1 cellular context compared by ENCODE assay signal in genomic region chr20:17568972-17569471, GRCh38.
TF ChIP-seq lines count a peak whose summit lies in the region.

No MANE protein-coding gene starts in this region.

TF ChIP-seq in A549, 52 proteins besides CTCF, POLR2A, EP300 and RAD21 (continued from another document):
- TF ChIP-seq ELK1 (IDR thresholded peaks at IDR 0.05; ENCODE audit: low read depth, low read length) (no peak), USF2 (IDR thresholded peaks at IDR 0.05) (no peak), FOSB (CRISPR knock-in tag; IDR thresholded peaks at IDR 0.05) (peak; percentile 80), ATOH8 (CRISPR knock-in tag; IDR thresholded peaks at IDR 0.05; ENCODE audit: low read depth) (no peak), TP53 (CRISPR knock-in tag; IDR thresholded peaks at IDR 0.05) (peak; percentile 87; the same call in 1 of the 2 replicates), MAZ (IDR thresholded peaks at IDR 0.05; ENCODE audit: borderline replicate concordance, low read depth, low read length) (peak; percentile 71; the same call in 1 of the 2 replicates), ZSCAN20 (CRISPR knock-in tag; IDR thresholded peaks at IDR 0.05) (no peak), JUN (IDR thresholded peaks at IDR 0.05) (peak; percentile 86 to 94), EHMT2 (IDR thresholded peaks at IDR 0.05; ENCODE audit: low read depth) (no peak), SREBF2 (IDR thresholded peaks at IDR 0.05) (no peak), JUNB (IDR thresholded peaks at IDR 0.05) (peak; percentile 60; the same call in 1 of the 2 replicates), HOXA7 (CRISPR knock-in tag; IDR thresholded peaks at IDR 0.05) (no peak), GATA3 (IDR thresholded peaks at IDR 0.05; ENCODE audit: borderline replicate concordance) (peak; percentile 53; the same call in 1 of the 2 replicates), NPAS2 (CRISPR knock-in tag; IDR thresholded peaks at IDR 0.05; ENCODE audit: borderline replicate concordance) (no peak), NFE2L2 (conservative IDR thresholded peaks at IDR 0.05; ENCODE audit: low read length) (no peak), RFX5 (IDR thresholded peaks at IDR 0.05) (no peak), FOSL2 (IDR thresholded peaks at IDR 0.05) (peak; percentile 62), FOSL2 (CRISPR knock-in tag; IDR thresholded peaks at IDR 0.05) (peak; percentile 97), PHF8 (IDR thresholded peaks at IDR 0.05; ENCODE audit: borderline replicate concordance, low read depth) (peak; percentile 83; the same call in 1 of the 2 replicates), ZFP36 (IDR thresholded peaks at IDR 0.05; ENCODE audit: borderline replicate concordance, partially characterized antibody) (peak; percentile 23), HEYL (CRISPR knock-in tag; IDR thresholded peaks at IDR 0.05) (no peak), CHD2 (IDR thresholded peaks at IDR 0.05; ENCODE audit: low read length, partially characterized antibody) (no peak), POLR2AphosphoS2 (conservative IDR thresholded peaks at IDR 0.05; ENCODE audit: low read length) (no peak), RARB (CRISPR knock-in tag; IDR thresholded peaks at IDR 0.05) (no peak; the same call in none of the 2 replicates), HOXB5 (CRISPR knock-in tag; IDR thresholded peaks at IDR 0.05) (no peak), MAFK (IDR thresholded peaks at IDR 0.05; ENCODE audit: partially characterized antibody) (no peak), ZNF302 (CRISPR knock-in tag; IDR thresholded peaks at IDR 0.05) (no peak), SMC3 (IDR thresholded peaks at IDR 0.05) (peak; percentile 32; the same call in 1 of the 3 replicates), KDM1A (IDR thresholded peaks at IDR 0.05; ENCODE audit: low read depth) (no peak), BHLHE40 (IDR thresholded peaks at IDR 0.05; ENCODE audit: low read depth, low read length) (peak; percentile 47; the same call in 1 of the 2 replicates), HOXB13 (CRISPR knock-in tag; IDR thresholded peaks at IDR 0.05; ENCODE audit: low read depth) (no peak), MYC (IDR thresholded peaks at IDR 0.05; ENCODE audit: borderline replicate concordance, low read length) (peak; percentile 70; the same call in 1 of the 2 replicates), RCOR1 (IDR thresholded peaks at IDR 0.05; ENCODE audit: low read depth, low read length) (no peak)
- TF ChIP-seq, protein P1, sequence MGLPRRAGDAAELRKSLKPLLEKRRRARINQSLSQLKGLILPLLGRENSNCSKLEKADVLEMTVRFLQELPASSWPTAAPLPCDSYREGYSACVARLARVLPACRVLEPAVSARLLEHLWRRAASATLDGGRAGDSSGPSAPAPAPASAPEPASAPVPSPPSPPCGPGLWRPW (IDR thresholded peaks at IDR 0.05), result no peak
- TF ChIP-seq, protein P2, sequence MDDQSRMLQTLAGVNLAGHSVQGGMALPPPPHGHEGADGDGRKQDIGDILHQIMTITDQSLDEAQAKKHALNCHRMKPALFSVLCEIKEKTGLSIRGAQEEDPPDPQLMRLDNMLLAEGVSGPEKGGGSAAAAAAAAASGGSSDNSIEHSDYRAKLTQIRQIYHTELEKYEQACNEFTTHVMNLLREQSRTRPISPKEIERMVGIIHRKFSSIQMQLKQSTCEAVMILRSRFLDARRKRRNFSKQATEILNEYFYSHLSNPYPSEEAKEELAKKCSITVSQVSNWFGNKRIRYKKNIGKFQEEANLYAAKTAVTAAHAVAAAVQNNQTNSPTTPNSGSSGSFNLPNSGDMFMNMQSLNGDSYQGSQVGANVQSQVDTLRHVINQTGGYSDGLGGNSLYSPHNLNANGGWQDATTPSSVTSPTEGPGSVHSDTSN (IDR thresholded peaks at IDR 0.05), result peak; percentile 84
